8 cellular contexts compared by ENCODE assay signal in the genomic region with DNA sequence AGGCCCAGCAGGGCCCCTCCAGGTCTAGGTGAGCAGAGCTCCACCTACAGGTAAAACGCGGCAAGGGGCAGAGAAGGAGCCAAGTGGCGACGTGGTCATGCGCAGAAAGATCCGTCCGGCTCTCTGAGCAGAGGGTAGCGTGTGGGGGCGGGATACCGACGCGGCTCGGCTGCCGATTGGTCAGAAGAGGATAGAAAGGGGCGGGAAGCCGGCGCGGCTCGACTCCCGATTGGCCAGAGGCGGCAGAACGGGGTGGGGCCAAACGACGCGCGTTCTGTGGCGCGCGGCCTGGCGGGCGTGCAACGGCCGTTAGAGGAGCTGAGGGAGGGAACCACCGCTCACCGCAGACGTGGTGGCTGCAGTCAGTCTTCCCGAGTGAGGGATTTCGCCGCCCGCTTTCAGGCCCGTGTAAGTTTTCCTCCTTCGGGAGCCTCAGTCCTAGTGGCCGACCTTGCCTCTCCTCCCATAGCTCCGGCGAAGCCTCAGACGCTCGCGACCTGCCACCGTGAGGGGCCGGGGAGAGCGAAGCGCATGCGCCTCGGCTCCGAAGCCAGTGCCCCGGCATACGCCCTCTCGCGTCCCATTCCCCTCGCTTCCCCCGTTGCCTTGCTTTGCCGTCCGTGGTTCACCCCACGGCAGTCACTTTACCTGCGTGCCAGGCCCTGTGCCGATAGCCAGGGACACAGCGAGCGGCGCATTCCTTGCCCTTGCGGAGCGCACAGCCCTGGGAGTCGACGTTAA. TPM values are rescaled to one million over a fixed set of nuclear protein-coding genes. Genes with fewer than 3 reads are reported as not detected.
DNase-seq lines count a peak whose midpoint lies in the region; ATAC-seq and TF ChIP-seq lines count a peak whose summit lies in the region.

A gene with protein sequence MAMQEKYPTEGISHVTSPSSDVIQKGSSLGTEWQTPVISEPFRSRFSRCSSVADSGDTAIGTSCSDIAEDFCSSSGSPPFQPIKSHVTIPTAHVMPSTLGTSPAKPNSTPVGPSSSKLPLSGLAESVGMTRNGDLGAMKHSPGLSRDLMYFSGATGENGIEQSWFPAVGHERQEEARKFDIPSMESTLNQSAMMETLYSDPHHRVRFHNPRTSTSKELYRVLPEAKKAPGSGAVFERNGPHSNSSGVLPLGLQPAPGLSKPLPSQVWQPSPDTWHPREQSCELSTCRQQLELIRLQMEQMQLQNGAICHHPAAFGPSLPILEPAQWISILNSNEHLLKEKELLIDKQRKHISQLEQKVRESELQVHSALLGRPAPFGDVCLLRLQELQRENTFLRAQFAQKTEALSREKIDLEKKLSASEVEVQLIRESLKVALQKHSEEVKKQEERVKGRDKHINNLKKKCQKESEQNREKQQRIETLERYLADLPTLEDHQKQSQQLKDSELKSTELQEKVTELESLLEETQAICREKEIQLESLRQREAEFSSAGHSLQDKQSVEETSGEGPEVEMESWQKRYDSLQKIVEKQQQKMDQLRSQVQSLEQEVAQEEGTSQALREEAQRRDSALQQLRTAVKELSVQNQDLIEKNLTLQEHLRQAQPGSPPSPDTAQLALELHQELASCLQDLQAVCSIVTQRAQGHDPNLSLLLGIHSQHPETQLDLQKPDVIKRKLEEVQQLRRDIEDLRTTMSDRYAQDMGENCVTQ (plus strand): TSS at position 298 of the 741 bp plus-strand sequence. CDS start 5,584 bp downstream, outside the sequence.

- peak; percentile 92 for ATAC-seq in HG02642 (IDR thresholded peaks at IDR 0.05; ENCODE audit: poor library complexity, unreplicated experiment)

- peak within 1 kb of the TSS; percentile 97 for H3K27ac Mint-ChIP-seq in activated naive CD8-positive, alpha-beta T cell

- H3K9me3 ChIP-seq in testis = no peaks in the 10 kb centered on the region

- TF ChIP-seq CTCF in GM12865 (IDR thresholded peaks at IDR 0.05; ENCODE audit: insufficient read depth, low read depth, low read length, missing control alignments) = peak; percentile 93
- TF ChIP-seq CTCF in testis (IDR thresholded peaks at IDR 0.05) = peak; percentile 61 to 87 (median 82)

- TF ChIP-seq POLR2A in testis (IDR thresholded peaks at IDR 0.05) = peak; percentile 23

- no peaks in the 10 kb centered on the region for H3K27me3 ChIP-seq in testis

- no peaks in the 10 kb centered on the region for H3K27me3 Mint-ChIP-seq in activated naive CD8-positive, alpha-beta T cell

- H3K4me1 Mint-ChIP-seq in activated naive CD8-positive, alpha-beta T cell (ENCODE audit: low read depth) = peaks cover 32% of the 10 kb centered on the region

- no peaks in the 10 kb centered on the region for H3K36me3 ChIP-seq in testis (ENCODE audit: low read depth, missing control alignments)

- H3K4me3 Mint-ChIP-seq in activated naive CD8-positive, alpha-beta T cell = peak within 1 kb of the TSS; percentile 100

- no peaks in the 10 kb centered on the region for H3K9me3 Mint-ChIP-seq in activated naive CD8-positive, alpha-beta T cell (ENCODE audit: low read depth)

- H3K4me3 ChIP-seq in GM12865 (ENCODE audit: low read depth, low read length) = peak within 1 kb of the TSS; percentile 69
- H3K4me3 ChIP-seq in testis = peak within 1 kb of the TSS; percentile 67 to 69

- intact Hi-C loops in testis (cut with DNase I; ENCODE audit: low total_unique reads) = no loop called here

- no peaks in the 10 kb centered on the region for H3K4me1 ChIP-seq in testis

- no peaks in the 10 kb centered on the region for H3K36me3 Mint-ChIP-seq in activated naive CD8-positive, alpha-beta T cell

- DNase-seq in GM12865 (ENCODE audit: low read depth) (peak; percentile 99), NCI-H1105 (lab: John Stamatoyannopoulos, UW) (peak; percentile 98), SKM-1 treated with dmso at 0.1 percent for 144 hours (lab: John Stamatoyannopoulos, UW; ENCODE audit: unreplicated experiment) (peak; percentile 96), glomerular endothelial cell (ENCODE audit: extremely low read depth, low read depth, low spot score) (peak; percentile 86), occipital lobe (lab: John Stamatoyannopoulos, UW) (peak; percentile 97), testis (peak; percentile 99)

- WGBS in testis, 2 donors = 0% methylated on average over 51 to 71 of the region's 73 CpGs

- peak within 1 kb of the TSS; percentile 78 to 91 for H3K27ac ChIP-seq in testis

RNA-seq across cellular contexts. Expression of the gene that starts here (rescaled TPM):
- total RNA-seq in glomerular endothelial cell = 7.4 and 7.9 TPM in 2 replicates
- total RNA-seq in occipital lobe = 11.5 TPM
- 10 to 100 TPM; 52.1 to 61.8 TPM for total RNA-seq in testis
- 82.5 TPM for polyA plus RNA-seq in testis (ENCODE audit: insufficient read depth, low read depth, low replicate concordance)

Comparison
In these comparisons a context has a peak if more than half of its experiments do, and no peak if none do; other contexts are left out.
1. Peak in every context shown above with its lines: DNase-seq, ATAC-seq, H3K4me3 ChIP-seq and H3K27ac ChIP-seq.